ENCODE assay signal across 12 cellular contexts in the genomic region with DNA sequence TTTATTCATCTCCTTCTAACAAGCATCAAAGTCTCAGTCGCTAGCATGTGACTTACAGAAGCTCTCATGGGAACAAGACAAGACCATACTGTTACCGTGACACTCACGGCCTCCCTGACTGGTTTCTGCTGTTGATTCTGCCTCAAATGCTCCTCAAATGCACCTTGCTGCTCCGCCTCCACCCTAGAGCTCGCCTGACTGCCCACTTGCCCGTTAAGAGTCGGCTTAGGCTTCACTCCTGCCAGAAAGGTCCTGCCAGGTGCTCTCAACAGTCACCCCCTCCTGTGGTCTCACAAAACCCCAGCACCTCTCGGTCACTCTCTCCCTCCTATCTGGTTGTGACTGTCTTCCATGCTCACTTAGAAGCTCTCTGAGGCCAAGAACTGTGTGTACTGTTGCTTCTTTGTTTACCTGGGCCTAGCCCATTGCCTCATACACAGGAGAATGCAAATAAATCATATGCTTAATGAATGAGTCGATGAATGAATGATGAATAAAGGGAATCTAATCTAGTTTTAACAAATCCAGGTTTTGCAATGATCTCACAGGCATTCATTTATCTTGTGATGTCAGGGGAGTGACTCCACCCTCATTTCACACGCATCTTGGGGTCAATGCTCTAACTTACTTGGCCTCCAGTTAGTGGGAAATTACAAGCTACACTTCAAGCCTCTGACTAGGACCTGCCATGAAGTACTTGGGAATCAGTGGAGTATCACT. TPM values are rescaled to one million over a fixed set of nuclear protein-coding genes. Genes with fewer than 3 reads are reported as not detected.
DNase-seq lines count a peak whose midpoint lies in the region; FAIRE-seq and TF ChIP-seq lines count a peak whose summit lies in the region.
"Had no signal": no experiment of that assay in that cellular context is flagged by ENCODE, and none has a peak within 500 bp of the region (broad histone marks: within the 10 kb centered on the region; RNA-seq: fewer than 3 reads in every experiment).

No MANE protein-coding gene starts in this region.

- H3K27me3 ChIP-seq in breast epithelium (no peaks in the 10 kb centered on the region), keratinocyte (ENCODE audit: control insufficient read depth, extremely low read depth, insufficient read depth, low read length) (no peaks in the 10 kb centered on the region), suprapubic skin (no peaks in the 10 kb centered on the region)
- H3K27me3 ChIP-seq: cardiac muscle cell had no signal

- H3K9ac ChIP-seq in keratinocyte (ENCODE audit: control insufficient read depth, extremely low read depth, insufficient read depth, low read length): peak overlapping the region; percentile 31

- H3K9me1 ChIP-seq in keratinocyte (ENCODE audit: control insufficient read depth, extremely low read depth, insufficient read depth, low read length): no peaks in the 10 kb centered on the region

- H3K27ac Mint-ChIP-seq in activated T-cell treated with anti-CD3 and anti-CD28 coated beads, Interleukin-2, amount 50 U/mL, for 24 hours: peak overlapping the region; percentile 45

- H3K79me2 ChIP-seq in keratinocyte (ENCODE audit: control insufficient read depth, insufficient read depth, low read length): peaks cover 22% of the 10 kb centered on the region

- H3K4me1 Mint-ChIP-seq in activated T-cell treated with anti-CD3 and anti-CD28 coated beads, Interleukin-2, amount 50 U/mL, for 24 hours (ENCODE audit: low read depth): peaks cover 11% of the 10 kb centered on the region

- H3K27ac ChIP-seq in breast epithelium: peak overlapping the region; percentile 76 to 80
- peak overlapping the region; percentile 79 for H3K27ac ChIP-seq in keratinocyte (ENCODE audit: control insufficient read depth, insufficient read depth, low read length)
- peak overlapping the region; percentile 42 for H3K27ac ChIP-seq in suprapubic skin
- H3K27ac ChIP-seq: cardiac muscle cell had no signal

- H3K4me1 ChIP-seq in breast epithelium (no peaks in the 10 kb centered on the region), keratinocyte (ENCODE audit: control insufficient read depth, extremely low read depth, insufficient read depth, low read length) (peaks cover 28% of the 10 kb centered on the region), suprapubic skin (peaks cover 33% of the 10 kb centered on the region)

- TF ChIP-seq EP300 in suprapubic skin (IDR thresholded peaks at IDR 0.05): no peak

- H3K9me3 ChIP-seq in breast epithelium: no peaks in the 10 kb centered on the region
- peaks cover 2% of the 10 kb centered on the region for H3K9me3 ChIP-seq in keratinocyte (ENCODE audit: control insufficient read depth, low read depth, low read length)
- no peaks in the 10 kb centered on the region for H3K9me3 ChIP-seq in suprapubic skin

- H2AFZ ChIP-seq in keratinocyte (ENCODE audit: control insufficient read depth, low read length): no peak overlapping the region

- intact Hi-C loops in breast epithelium (cut with DNase I; ENCODE audit: low total_unique reads): no loop called here
- intact Hi-C loops in head of caudate nucleus (cut with DNase I): no loop called here

- H3K4me3 Mint-ChIP-seq in activated T-cell treated with anti-CD3 and anti-CD28 coated beads, Interleukin-2, amount 50 U/mL, for 24 hours: no peak overlapping the region

- H3K36me3 ChIP-seq in breast epithelium (no peaks in the 10 kb centered on the region), keratinocyte (ENCODE audit: control insufficient read depth in 2 of 2, extremely low read depth in 1 of 2, insufficient read depth in 2 of 2, low read length in 2 of 2) (peaks cover 33 to 42% of the 10 kb centered on the region in 2 experiments), suprapubic skin (peaks cover 17% of the 10 kb centered on the region)

- H3K9me3 Mint-ChIP-seq in activated T-cell treated with anti-CD3 and anti-CD28 coated beads, Interleukin-2, amount 50 U/mL, for 24 hours: no peaks in the 10 kb centered on the region

- TF ChIP-seq CTCF in breast epithelium (IDR thresholded peaks at IDR 0.05): no peak
- TF ChIP-seq CTCF in keratinocyte (optimal IDR thresholded peaks at IDR 0.05 in 1 of 3, IDR thresholded peaks at IDR 0.05 in 1 of 3, conservative IDR thresholded peaks at IDR 0.05 in 1 of 3; ENCODE audit: extremely low read depth in 1 of 3, insufficient read depth in 2 of 3, low read length in 3 of 3): no peak
- no peak for TF ChIP-seq CTCF in suprapubic skin (IDR thresholded peaks at IDR 0.05)

- WGBS in suprapubic skin: 85% methylated on average over 10 of the region's 10 CpGs

- no peak overlapping the region for H3K4me2 ChIP-seq in keratinocyte (ENCODE audit: control insufficient read depth, extremely low read depth, insufficient read depth, low read depth, low read length)

- dilution Hi-C loops in keratinocyte (cut with MboI; ENCODE audit: extremely low pct_ligation_motif_present, low sequenced_read_pairs): no loop called here

- no peaks in the 10 kb centered on the region for H3K27me3 Mint-ChIP-seq in activated T-cell treated with anti-CD3 and anti-CD28 coated beads, Interleukin-2, amount 50 U/mL, for 24 hours

- no peak overlapping the region for H3K4me3 ChIP-seq in breast epithelium
- no peak overlapping the region for H3K4me3 ChIP-seq in keratinocyte (ENCODE audit: control insufficient read depth in 2 of 3, extremely low read depth in 1 of 3, insufficient read depth in 2 of 3, low read depth in 1 of 3, low read length in 3 of 3)
- no peak overlapping the region for H3K4me3 ChIP-seq in suprapubic skin
- H3K4me3 ChIP-seq: cardiac muscle cell had no signal

- peak; percentile 9 for FAIRE-seq in keratinocyte (lab: Jason Lieb, UNC)

- no peaks in the 10 kb centered on the region for H4K20me1 ChIP-seq in keratinocyte (ENCODE audit: control insufficient read depth, extremely low read depth, insufficient read depth, low read length)

- no peak for TF ChIP-seq POLR2A in breast epithelium (IDR thresholded peaks at IDR 0.05)
- TF ChIP-seq POLR2A in suprapubic skin (IDR thresholded peaks at IDR 0.05): no peak

- DNase-seq in activated T-cell treated with anti-CD3 and anti-CD28 coated beads, Interleukin-2, amount 50 U/mL, for 24 hours: no peak
- DNase-seq in activated T-cell treated with anti-CD3 and anti-CD28 coated beads, Interleukin-2, amount 50 U/mL, for 1 hour: no peak
- DNase-seq in breast epithelium (ENCODE audit: low spot score in 2 of 2) (no peak), keratinocyte (ENCODE audit: low read depth, low spot score) (peak; percentile 73), suprapubic skin (ENCODE audit: low spot score in 2 of 2) (no peak), activated gamma-delta T cell treated with Interleukin-2 at 50 U/mL for 16 hours (no peak), head of caudate nucleus (no peak), NCI-H1417 treated with DMSO at 0.1 percent for 48 hours (lab: John Stamatoyannopoulos, UW) (no peak)
- DNase-seq: ACHN, GOT3, NCI-H446 treated with DMSO at 0.1 percent for 48 hours had no signal

- peaks cover 83% of the 10 kb centered on the region for H3K36me3 Mint-ChIP-seq in activated T-cell treated with anti-CD3 and anti-CD28 coated beads, Interleukin-2, amount 50 U/mL, for 24 hours (ENCODE audit: low read depth)

RNA-seq across cellular contexts. Expression of a gene that starts 41.3 kb away (rescaled TPM):
- 10 to 100 TPM; 13.3 to 15.4 (median 13.8) TPM for total RNA-seq in breast epithelium
- 16.4 to 23.6 TPM (median 21.2 TPM) in 3 replicates for polyA plus RNA-seq in keratinocyte
- 12.4 TPM for polyA plus RNA-seq in keratinocyte (2011; ENCODE audit: low read depth)
- polyA plus RNA-seq in keratinocyte (2011; cell fraction: cytosol; rRNA removed): 17.3 and 21.4 TPM in 2 replicates
- 37.1 and 57.1 TPM in 2 replicates for polyA plus RNA-seq in keratinocyte (2011; cell fraction: nucleus; rRNA removed)
- 11.1 and 24.4 TPM in 2 replicates for polyA plus RNA-seq in keratinocyte (2012; ENCODE audit: low replicate concordance)
- polyA minus RNA-seq in keratinocyte: 30.7 to 64.1 TPM (median 44.2 TPM) in 3 replicates
- 20.3 TPM for polyA minus RNA-seq in keratinocyte (2011; cell fraction: cytosol; rRNA and poly(A)+ RNA removed)
- polyA minus RNA-seq in keratinocyte (2011; cell fraction: nucleus; rRNA and poly(A)+ RNA removed): 36.5 and 76.2 TPM in 2 replicates
- total RNA-seq in suprapubic skin: 10 to 100 TPM; 11.2 to 26.0 (median 15.8) TPM
